Comparison of ENCODE assay signal across 17 cellular contexts in genomic region chr2:160534249-160534648, GRCh38.
"Had no signal": no experiment of that assay in that cellular context is flagged by ENCODE, and none has a peak within 500 bp of the region (broad histone marks: within the 10 kb centered on the region; RNA-seq: fewer than 3 reads in every experiment).

No MANE protein-coding gene starts in this region.

- H3K9me3 ChIP-seq: colonic mucosa, esophagus squamous epithelium, mucosa of descending colon, neutrophil, prostate gland, suprapubic skin, thyroid gland, upper lobe of left lung, uterus had no signal

- H3K4me1 ChIP-seq: colonic mucosa, esophagus squamous epithelium, prostate gland, suprapubic skin, uterus had no signal

- DNase-seq: colonic mucosa; dermis blood vessel endothelial cell; esophagus squamous epithelium; foreskin melanocyte; head of caudate nucleus; hippocampal formation; left colon; mammary epithelial cell; mucosa of descending colon; naive thymus-derived CD8-positive, alpha-beta T cell; stimulated activated naive CD4-positive, alpha-beta T cell; thyroid gland; upper lobe of left lung; uterus had no signal

- ATAC-seq: left colon; mucosa of descending colon; naive thymus-derived CD8-positive, alpha-beta T cell had no signal

- H3K27ac ChIP-seq: colonic mucosa, esophagus squamous epithelium, neutrophil, prostate gland, suprapubic skin, thyroid gland, upper lobe of left lung, uterus had no signal

- H3K4me3 ChIP-seq: colonic mucosa, esophagus squamous epithelium, mucosa of descending colon, prostate gland, suprapubic skin, thyroid gland, upper lobe of left lung, uterus had no signal

- H3K27me3 ChIP-seq: colonic mucosa, esophagus squamous epithelium, neutrophil, suprapubic skin, thyroid gland, upper lobe of left lung, uterus had no signal

- H3K36me3 ChIP-seq: colonic mucosa, esophagus squamous epithelium, neutrophil, prostate gland, suprapubic skin, thyroid gland, upper lobe of left lung, uterus had no signal
